Comparison of ENCODE assay signal across 12 cellular contexts in the genomic region with DNA sequence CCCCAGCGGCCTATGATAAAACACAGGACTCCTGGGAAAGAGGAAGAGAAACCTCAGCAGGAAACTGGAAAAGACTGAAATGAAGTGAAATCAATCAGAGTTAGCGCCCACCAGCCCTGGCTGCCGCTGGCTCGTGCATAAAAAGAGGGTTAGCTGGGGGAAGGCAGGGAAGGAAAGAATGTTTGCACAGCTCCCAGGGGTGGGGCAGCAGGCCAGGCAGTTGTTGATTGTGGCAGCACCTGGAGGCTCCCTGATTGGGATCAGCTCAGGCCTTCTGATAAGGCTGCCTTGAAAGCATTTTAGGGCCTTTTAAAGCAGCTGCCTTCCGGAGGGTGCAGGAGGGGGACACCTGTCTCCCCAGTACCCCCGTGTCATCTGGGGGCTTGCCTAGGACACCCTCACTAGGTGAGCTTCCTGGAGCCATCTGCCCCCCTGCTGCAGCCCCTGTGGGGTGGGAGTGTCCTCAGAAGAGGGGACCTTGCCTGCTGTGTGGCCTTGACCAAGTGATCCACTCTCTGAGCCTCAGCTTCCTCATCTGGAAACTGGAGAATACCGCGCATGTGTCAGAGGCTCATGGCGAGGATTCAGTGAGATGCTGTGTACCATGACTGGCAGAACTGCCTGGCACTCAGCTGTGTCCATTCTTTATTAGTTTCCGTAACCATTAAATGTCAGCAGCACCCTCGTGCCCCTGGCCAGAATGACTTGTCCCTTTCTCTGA. TPM values are rescaled to one million over a fixed set of nuclear protein-coding genes. Genes with fewer than 3 reads are reported as not detected.
DNase-seq lines count a peak whose midpoint lies in the region; ATAC-seq, FAIRE-seq and TF ChIP-seq lines count a peak whose summit lies in the region.
"Had no signal": no experiment of that assay in that cellular context is flagged by ENCODE, and none has a peak within 500 bp of the region (broad histone marks: within the 10 kb centered on the region; RNA-seq: fewer than 3 reads in every experiment).

No MANE protein-coding gene starts in this region.

- TF ChIP-seq EP300 in K562 (IDR thresholded peaks at IDR 0.05; ENCODE audit: low read length): no peak

- no peaks in the 10 kb centered on the region for H3K79me2 ChIP-seq in K562 (ENCODE audit: control insufficient read depth, insufficient read depth, low read length)

- CTCF ChIA-PET in K562 (lab: Yijun Ruan, JAX; ENCODE audit: low intra/inter-chr PET ratio): no interaction called here

- POLR2A ChIA-PET in K562 (lab: Yijun Ruan, JAX): interaction anchor here (0.7 to 1.2 kb wide), 2 partner anchors 15 to 23 kb away, joined by 3 to 7 read pairs; no protein-coding TSS in a partner anchor

- no TSS peak for BruUV-seq in K562 (replicated peaks; lab: Mats Ljungman, UMichigan)

- in situ Hi-C loops in K562 (cut with MboI): no loop called here

- DNase-seq in NCI-H510A treated with DMSO at 0.1 percent for 48 hours (lab: John Stamatoyannopoulos, UW) (peak; percentile 63), NCI-H510A (lab: John Stamatoyannopoulos, UW) (no peak), NCI-H2196 (lab: John Stamatoyannopoulos, UW; ENCODE audit: unreplicated experiment) (peak; percentile 62), K562 (ENCODE audit: extremely low read depth in 1 of 4, low spot score in 3 of 4) (peak in 1 of 4 experiments; percentile 29), thyroid gland (peak; percentile 47 to 60), heart left ventricle (no peak), NCI-H128 (lab: John Stamatoyannopoulos, UW; ENCODE audit: unreplicated experiment) (no peak)
- DNase-seq: amniotic stem cell, midbrain, NCI-H446, T-helper 2 cell had no signal

- peak overlapping the region in 1 of 2 experiments; percentile 14; a peak in 1 of 4 replicates for H3K9ac ChIP-seq in K562 (ENCODE audit: insufficient read depth in 1 of 2, low read depth in 2 of 2, low read length in 2 of 2)

- no peak overlapping the region for H3K4me2 ChIP-seq in K562 (ENCODE audit: insufficient read depth, low read length)

- H3K36me3 ChIP-seq in K562 (ENCODE audit: control insufficient read depth, insufficient read depth, low read length): no peaks in the 10 kb centered on the region
- H3K36me3 ChIP-seq in thyroid gland: no peaks in the 10 kb centered on the region
- no peaks in the 10 kb centered on the region for H3K36me3 ChIP-seq in heart left ventricle

- H4K20me1 ChIP-seq in K562 (replicated peaks; ENCODE audit: control insufficient read depth, insufficient read depth, low read length): peaks cover 29% of the 10 kb centered on the region; the same call in 1 of the 2 replicates

- TF ChIP-seq CTCF in K562 (IDR thresholded peaks at IDR 0.05 in 2 of 3, conservative IDR thresholded peaks at IDR 0.05 in 1 of 3; ENCODE audit: insufficient read depth in 2 of 3, low read depth in 1 of 3, low read length in 3 of 3) (no peak), thyroid gland (IDR thresholded peaks at IDR 0.05) (no peak), heart left ventricle (IDR thresholded peaks at IDR 0.05) (no peak)

- H3K9me3 ChIP-seq in K562 (replicated peaks; ENCODE audit: control insufficient read depth, insufficient read depth, low read depth, low read length) (no peaks in the 10 kb centered on the region), thyroid gland (no peaks in the 10 kb centered on the region), heart left ventricle (peaks cover 0 to 6% (median 0%) of the 10 kb centered on the region in 12 donors)

- H3K27me3 ChIP-seq in K562 (ENCODE audit: control insufficient read depth in 2 of 2, insufficient read depth in 2 of 2, low read length in 2 of 2) (peaks cover 30 to 71% of the 10 kb centered on the region in 2 experiments), thyroid gland (no peaks in the 10 kb centered on the region), heart left ventricle (peaks cover 0 to 21% (median 5%) of the 10 kb centered on the region in 9 donors)

- H3K4me3 ChIP-seq in K562: no peak overlapping the region
- H3K4me3 ChIP-seq in thyroid gland (replicated peaks in 1 of 3): no peak overlapping the region
- H3K4me3 ChIP-seq in heart left ventricle: no peak overlapping the region

- peak; percentile 26; the same call in 1 of the 3 replicates for ATAC-seq in K562
- no peak for ATAC-seq in GM18867 (IDR thresholded peaks at IDR 0.05; ENCODE audit: unreplicated experiment)
- no peak for ATAC-seq in heart left ventricle

- WGBS in K562 (ENCODE audit: insufficient coverage, low coverage, missing lambda C conversion rate): 11% methylated on average over 11 of the region's 11 CpGs
- 69% methylated on average over 10 of the region's 11 CpGs for WGBS in thyroid gland, 2 donors
- 69 to 84% (median 73%) methylated on average over 11 of the region's 11 CpGs for whole genome bisulfite sequencing in heart left ventricle, 4 donors

- TF ChIP-seq RAD21 in K562 (CRISPR knock-in tag; conservative IDR thresholded peaks at IDR 0.05 in 1 of 2, IDR thresholded peaks at IDR 0.05 in 1 of 2): no peak

- H3K4me1 ChIP-seq in K562 (replicated peaks in 1 of 2; ENCODE audit: control insufficient read depth in 2 of 2, insufficient read depth in 2 of 2, low read length in 2 of 2): peaks cover 0 to 7% of the 10 kb centered on the region in 2 experiments; a peak in 1 of 5 replicates
- peaks cover 7 to 11% of the 10 kb centered on the region in 2 donors for H3K4me1 ChIP-seq in thyroid gland
- peaks cover 0 to 13% (median 0%) of the 10 kb centered on the region in 12 donors for H3K4me1 ChIP-seq in heart left ventricle

- intact Hi-C loops in K562 (cut with micrococcal nuclease): no loop called here
- intact Hi-C loops in thyroid gland (cut with DNase I): no loop called here
- intact Hi-C loops in heart left ventricle (cut with DNase I): no loop called here

- FAIRE-seq in K562 (lab: Jason Lieb, UNC): no peak

- no peaks in the 10 kb centered on the region for H3K9me1 ChIP-seq in K562 (ENCODE audit: control insufficient read depth, insufficient read depth, low read length)

- H3K27ac ChIP-seq in K562 (ENCODE audit: extremely low read depth, low read depth, low read length): no peak overlapping the region
- no peak overlapping the region for H3K27ac ChIP-seq in thyroid gland
- H3K27ac ChIP-seq in heart left ventricle: no peak overlapping the region

- TF ChIP-seq POLR2A in K562 (conservative IDR thresholded peaks at IDR 0.05) (no peak), thyroid gland (IDR thresholded peaks at IDR 0.05) (no peak), heart left ventricle (IDR thresholded peaks at IDR 0.05) (no peak)

- H2AFZ ChIP-seq in K562 (ENCODE audit: low read depth, low read length): no peak overlapping the region

TF ChIP-seq in K562, 482 proteins besides CTCF, POLR2A, EP300 and RAD21:
- TF ChIP-seq CBFA2T2 (conservative IDR thresholded peaks at IDR 0.05) (peak; percentile 38), CBFA2T3 (IDR thresholded peaks at IDR 0.05) (peak; percentile 44), GABPB1 (CRISPR knock-in tag; IDR thresholded peaks at IDR 0.05) (no peak), SPI1 (IDR thresholded peaks at IDR 0.05; ENCODE audit: borderline replicate concordance, low read depth, low read length) (0 out of 2 replicates have a peak, but pooled peaks have one; percentile 28), NRF1 (conservative IDR thresholded peaks at IDR 0.05 in 1 of 2, IDR thresholded peaks at IDR 0.05 in 1 of 2) (peak; percentile 61 to 67), MAZ (CRISPR knock-in tag; conservative IDR thresholded peaks at IDR 0.05 in 1 of 2, IDR thresholded peaks at IDR 0.05 in 1 of 2) (no peak), KLF16 (IDR thresholded peaks at IDR 0.05) (0 out of 2 replicates have a peak, but pooled peaks have one; percentile 12), NR4A1 (CRISPR knock-in tag; IDR thresholded peaks at IDR 0.05) (no peak), NR4A1 (tag; IDR thresholded peaks at IDR 0.05) (no peak)
- TF ChIP-seq, protein P1, sequence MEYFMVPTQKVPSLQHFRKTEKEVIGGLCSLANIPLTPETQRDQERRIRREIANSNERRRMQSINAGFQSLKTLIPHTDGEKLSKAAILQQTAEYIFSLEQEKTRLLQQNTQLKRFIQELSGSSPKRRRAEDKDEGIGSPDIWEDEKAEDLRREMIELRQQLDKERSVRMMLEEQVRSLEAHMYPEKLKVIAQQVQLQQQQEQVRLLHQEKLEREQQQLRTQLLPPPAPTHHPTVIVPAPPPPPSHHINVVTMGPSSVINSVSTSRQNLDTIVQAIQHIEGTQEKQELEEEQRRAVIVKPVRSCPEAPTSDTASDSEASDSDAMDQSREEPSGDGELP (CRISPR knock-in tag; IDR thresholded peaks at IDR 0.05; ENCODE audit: borderline replicate concordance): 0 out of 2 replicates have a peak, but pooled peaks have one; percentile 26
TF ChIP-seq in K562: peak in this region for 6.

RNA-seq across cellular contexts. Expression of gene EPHB2, which starts 6.6 kb away (rescaled TPM):
- total RNA-seq in K562 (2011; cell fraction: chromatin; rRNA removed; ENCODE audit: low replicate concordance): 0.23 TPM in 1 of 2 replicates, not detected in the other
- not detected in 2 replicates for total RNA-seq in K562 (2011; cell fraction: nucleolus; rRNA removed)
- total RNA-seq in K562 (2011; cell fraction: nucleoplasm; rRNA removed): not detected in 2 replicates
- total RNA-seq in K562 (2014; rRNA removed) (not detected in 2 replicates), K562 (2014; rRNA removed; fragmentation: Illumina TruSeq; extraction: Trizol) (not detected in 2 replicates), K562 (2015; rRNA removed; fragmentation: Illumina TruSeq; extraction: Trizol) (not detected in 2 replicates), K562 (2021) (not detected in 2 replicates), thyroid gland (10 to 100 TPM in 3 of 4 donors, 1 to 10 TPM in 1; 7.5 to 27.3 (median 23.8) TPM), heart left ventricle (1 to 10 TPM in 3 of 9 donors, under 1 TPM in 6; 0.13 to 6.3 (median 0.70) TPM)
- polyA plus RNA-seq in K562 (2011; rRNA removed) (0.05 TPM in 1 of 2 replicates, not detected in the other), K562 (2014; fragmentation: Illumina TruSeq; extraction: Trizol) (not detected in 2 replicates), K562 (2014; fragmentation: Nextera tagmentation; extraction: Ambion mirVana) (not detected), K562 (2014; rRNA removed) (not detected in 2 replicates), heart left ventricle (1 to 10 TPM in 1 of 2 donors, under 1 TPM in 1; 0.11 to 2.0 TPM)
- 0.03 TPM in 1 of 2 replicates, not detected in the other for polyA plus RNA-seq in K562 (2011; cell fraction: cytosol; rRNA removed)
- not detected in 2 replicates for polyA plus RNA-seq in K562 (2011; cell fraction: nucleus; rRNA removed)
- polyA plus RNA-seq in K562 (2012): 0.03 and 0.18 TPM in 2 replicates
- polyA minus RNA-seq in K562 (2011; rRNA and poly(A)+ RNA removed): not detected in 2 replicates
- polyA minus RNA-seq in K562 (2011; cell fraction: cytosol; rRNA and poly(A)+ RNA removed): not detected in 2 replicates
- polyA minus RNA-seq in K562 (2011; cell fraction: nucleus; rRNA and poly(A)+ RNA removed): not detected in 2 replicates

Comparison
In these comparisons a context has a peak if more than half of its experiments do, and no peak if none do; other contexts are left out.
1. DNase-seq: peak in NCI-H510A treated with DMSO at 0.1 percent for 48 hours (single experiment), NCI-H2196 (single experiment) and thyroid gland (2 of 2); none in NCI-H510A (single experiment), heart left ventricle (0 of 5) and NCI-H128 (single experiment).